In genomic region chr14:104682107-104682593, GRCh38 we compare ENCODE assay signal across 9 cellular contexts. TPM values are rescaled to one million over a fixed set of nuclear protein-coding genes. Genes with fewer than 3 reads are reported as not detected.
A peak's percentile ranks its signal among the peaks of the same experiment; 100 is the strongest.
DNase-seq lines count a peak whose midpoint lies in the region; ATAC-seq, FAIRE-seq and TF ChIP-seq lines count a peak whose summit lies in the region.
"Had no signal": no experiment of that assay in that cellular context is flagged by ENCODE, and none has a peak within 500 bp of the region (broad histone marks: within the 10 kb centered on the region; RNA-seq: fewer than 3 reads in every experiment).

No MANE protein-coding gene starts in this region.

- POLR2A ChIA-PET in naive thymus-derived CD8-positive, alpha-beta T cell (lab: Charles Lee): interaction anchor here (1.1 kb wide), 1 partner anchor 11 kb away, joined by 6 read pairs; no protein-coding TSS in a partner anchor

- no peak for DNase-seq in activated naive CD4-positive, alpha-beta T cell treated with anti-CD3 and anti-CD28 coated beads, Interleukin-2, amount 50 U/mL, for 16 hours
- DNase-seq in epithelial cell of prostate (ENCODE audit: low read depth, low spot score) (no peak), testis (no peak), GM19239 (ENCODE audit: insufficient read length, low spot score) (no peak), NCI-H526 treated with DMSO at 0.1 percent for 48 hours (lab: John Stamatoyannopoulos, UW) (no peak)
- DNase-seq in naive thymus-derived CD8-positive, alpha-beta T cell: no peak

- ATAC-seq in naive thymus-derived CD8-positive, alpha-beta T cell: no peak

- H3K4me3 ChIP-seq in mucosa of stomach (ENCODE audit: low read length) (peak overlapping the region; percentile 31), testis (no peak overlapping the region)

- TF ChIP-seq CTCF in testis (IDR thresholded peaks at IDR 0.05): no peak

- H3K27me3 ChIP-seq in mucosa of stomach (ENCODE audit: control insufficient read depth, insufficient read depth, low read length): no peaks in the 10 kb centered on the region
- H3K27me3 ChIP-seq in testis: no peaks in the 10 kb centered on the region

- no peak for TF ChIP-seq POLR2A in testis (IDR thresholded peaks at IDR 0.05)

- H3K9me3 ChIP-seq in mucosa of stomach (ENCODE audit: control insufficient read depth, low read length) (no peaks in the 10 kb centered on the region), testis (no peaks in the 10 kb centered on the region)

- H3K9ac ChIP-seq in mucosa of stomach (ENCODE audit: low read length): peak overlapping the region; percentile 86

- no peak overlapping the region for H3K4me3 Mint-ChIP-seq in activated naive CD4-positive, alpha-beta T cell treated with anti-CD3 and anti-CD28 coated beads, Interleukin-2, amount 50 U/mL, for 24 hours
- H3K4me3 Mint-ChIP-seq in naive thymus-derived CD8-positive, alpha-beta T cell: no peak overlapping the region

- peak overlapping the region; percentile 46 for H3K27ac Mint-ChIP-seq in activated naive CD4-positive, alpha-beta T cell treated with anti-CD3 and anti-CD28 coated beads, Interleukin-2, amount 50 U/mL, for 24 hours
- H3K27ac Mint-ChIP-seq in naive thymus-derived CD8-positive, alpha-beta T cell: no peak overlapping the region

- H3K36me3 Mint-ChIP-seq in activated naive CD4-positive, alpha-beta T cell treated with anti-CD3 and anti-CD28 coated beads, Interleukin-2, amount 50 U/mL, for 24 hours: no peaks in the 10 kb centered on the region
- no peaks in the 10 kb centered on the region for H3K36me3 Mint-ChIP-seq in naive thymus-derived CD8-positive, alpha-beta T cell

- H3K4me1 ChIP-seq in mucosa of stomach (ENCODE audit: control insufficient read depth, insufficient read depth, low read length) (peaks cover 71% of the 10 kb centered on the region), testis (peaks cover 40% of the 10 kb centered on the region)

- H3K27ac ChIP-seq in epithelial cell of prostate (peak overlapping the region; percentile 96), testis (peak overlapping the region in 1 of 2 donors; percentile 71)
- H3K27ac ChIP-seq: 22Rv1 had no signal

- FAIRE-seq in GM19239 (lab: Jason Lieb, UNC): no peak

- intact Hi-C loops in testis (cut with DNase I; ENCODE audit: low total_unique reads): no loop called here

- 68 to 78% methylated on average over 12 of the region's 12 CpGs for WGBS in testis, 2 donors

- H3K4me1 Mint-ChIP-seq in activated naive CD4-positive, alpha-beta T cell treated with anti-CD3 and anti-CD28 coated beads, Interleukin-2, amount 50 U/mL, for 24 hours: peaks cover 34% of the 10 kb centered on the region
- H3K4me1 Mint-ChIP-seq in naive thymus-derived CD8-positive, alpha-beta T cell: peaks cover 13 to 48% (median 36%) of the 10 kb centered on the region in 4 donors

- no peaks in the 10 kb centered on the region for H3K9me3 Mint-ChIP-seq in activated naive CD4-positive, alpha-beta T cell treated with anti-CD3 and anti-CD28 coated beads, Interleukin-2, amount 50 U/mL, for 24 hours
- no peaks in the 10 kb centered on the region for H3K9me3 Mint-ChIP-seq in naive thymus-derived CD8-positive, alpha-beta T cell

- H3K36me3 ChIP-seq in mucosa of stomach (ENCODE audit: control insufficient read depth, insufficient read depth, low read length) (no peaks in the 10 kb centered on the region), testis (ENCODE audit: low read depth, missing control alignments) (no peaks in the 10 kb centered on the region)

- H3K27me3 Mint-ChIP-seq in activated naive CD4-positive, alpha-beta T cell treated with anti-CD3 and anti-CD28 coated beads, Interleukin-2, amount 50 U/mL, for 24 hours: no peaks in the 10 kb centered on the region
- H3K27me3 Mint-ChIP-seq in naive thymus-derived CD8-positive, alpha-beta T cell: no peaks in the 10 kb centered on the region

RNA-seq across cellular contexts. Expression of gene INF2, which starts 7.3 kb away (rescaled TPM):
- 100 to 1,000 TPM; 244 to 328 TPM for total RNA-seq in testis
- 50.5 TPM for polyA plus RNA-seq in testis (ENCODE audit: insufficient read depth, low read depth, low replicate concordance)
- 100 to 1,000 TPM; 114 to 121 TPM for total RNA-seq in naive thymus-derived CD8-positive, alpha-beta T cell
- 1 to 10 TPM; 1.8 to 7.6 (median 5.1) TPM for polyA plus RNA-seq in naive thymus-derived CD8-positive, alpha-beta T cell

RNA-seq across cellular contexts. Expression of gene ADSS1, which starts 41.9 kb away (rescaled TPM):
- total RNA-seq in testis: 10 to 100 TPM; 48.7 to 79.4 TPM
- 79.6 TPM for polyA plus RNA-seq in testis (ENCODE audit: insufficient read depth, low read depth, low replicate concordance)
- total RNA-seq in naive thymus-derived CD8-positive, alpha-beta T cell: 1 to 10 TPM; 5.1 to 5.5 TPM
- polyA plus RNA-seq in naive thymus-derived CD8-positive, alpha-beta T cell: 1 to 10 TPM in 2 of 3 donors, under 1 TPM in 1; 0.61 to 3.1 (median 1.4) TPM

Comparison
In these comparisons a context has a peak if more than half of its experiments do, and no peak if none do; other contexts are left out.
1. RNA of gene ADSS1, which starts 41.9 kb away (total RNA-seq): 48.7 to 79.4 TPM in testis; 5.1 to 5.5 TPM in naive thymus-derived CD8-positive, alpha-beta T cell; every median in the first group is over 4 times any median in the second.